ENCODE assay signal across 9 cellular contexts in the genomic region with DNA sequence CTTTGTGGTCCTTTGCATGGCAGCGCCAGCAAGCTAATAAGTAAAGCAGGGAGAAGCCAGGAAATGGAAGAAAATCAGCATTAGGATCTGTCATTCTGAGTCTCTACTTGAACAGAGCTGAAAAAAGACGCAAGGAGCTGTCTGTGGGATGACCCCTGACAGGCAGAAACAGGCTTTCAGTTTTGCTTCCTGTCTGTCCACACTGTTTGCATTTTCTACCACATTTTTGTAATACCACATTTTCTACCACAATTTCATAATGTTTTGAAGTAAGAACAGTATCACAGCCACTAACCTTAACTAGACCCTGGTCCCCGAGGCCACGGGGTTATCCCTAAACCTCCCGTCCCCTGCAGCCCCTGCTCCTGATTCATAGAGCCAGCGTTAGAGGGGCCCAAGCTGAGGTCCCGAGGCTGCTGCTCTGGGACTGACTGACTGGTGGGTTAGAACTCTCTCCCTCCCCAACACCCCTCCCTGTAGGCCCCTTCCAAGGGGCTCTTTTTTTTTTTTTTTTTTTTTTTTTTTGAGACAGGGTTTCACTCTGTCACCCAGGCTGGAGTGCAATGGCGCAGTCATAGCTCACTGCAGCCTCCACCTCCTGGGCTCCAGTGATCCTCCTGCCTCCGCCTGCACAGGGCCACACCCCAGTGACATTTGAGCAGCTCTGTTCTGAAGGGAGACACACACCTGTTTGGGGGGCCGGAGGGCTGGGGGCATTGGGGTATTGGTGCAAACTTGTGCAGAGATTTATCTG. TPM values are rescaled to one million over a fixed set of nuclear protein-coding genes. Genes with fewer than 3 reads are reported as not detected.
DNase-seq lines count a peak whose midpoint lies in the region; TF ChIP-seq lines count a peak whose summit lies in the region.
"Had no signal": no experiment of that assay in that cellular context is flagged by ENCODE, and none has a peak within 500 bp of the region (broad histone marks: within the 10 kb centered on the region; RNA-seq: fewer than 3 reads in every experiment).

No MANE protein-coding gene starts in this region.

- intact Hi-C loops in mammary epithelial cell (cut with micrococcal nuclease) = no loop called here
- intact Hi-C loops in tibial artery (cut with DNase I; ENCODE audit: low total_unique reads) = no loop called here

- H4K20me1 ChIP-seq in KMS-11 (ENCODE audit: insufficient read depth) = no peaks in the 10 kb centered on the region
- H4K20me1 ChIP-seq in mammary epithelial cell (ENCODE audit: insufficient read depth, low read length) = no peaks in the 10 kb centered on the region

- H3K4me1 Mint-ChIP-seq in stimulated activated naive CD8-positive, alpha-beta T cell treated with anti-CD3 and anti-CD28 coated beads, Interleukin-15, Interleukin-2, amounts not matched to agents 100 ng/mL and 50 ng/mL, for 24 hours (ENCODE audit: low read depth) = peaks cover 39% of the 10 kb centered on the region

- in situ Hi-C loops in mammary epithelial cell (cut with MboI; ENCODE audit: low sequenced_read_pairs in 2 of 2) = no loop called here

- H3K36me3 Mint-ChIP-seq in stimulated activated naive CD8-positive, alpha-beta T cell treated with anti-CD3 and anti-CD28 coated beads, Interleukin-15, Interleukin-2, amounts not matched to agents 100 ng/mL and 50 ng/mL, for 24 hours (ENCODE audit: low read depth) = no peaks in the 10 kb centered on the region

- no peaks in the 10 kb centered on the region for H3K9me3 Mint-ChIP-seq in stimulated activated naive CD8-positive, alpha-beta T cell treated with anti-CD3 and anti-CD28 coated beads, Interleukin-15, Interleukin-2, amounts not matched to agents 100 ng/mL and 50 ng/mL, for 24 hours

- H3K27ac Mint-ChIP-seq in stimulated activated naive CD8-positive, alpha-beta T cell treated with anti-CD3 and anti-CD28 coated beads, Interleukin-15, Interleukin-2, amounts not matched to agents 100 ng/mL and 50 ng/mL, for 24 hours = peak overlapping the region; percentile 83

- peak; percentile 85 for DNase-seq in GM03348 (ENCODE audit: low spot score)
- peak; percentile 91 for DNase-seq in GM20000 (ENCODE audit: low spot score)
- DNase-seq in mammary epithelial cell = peak; percentile 52
- DNase-seq in hypothalamus (lab: John Stamatoyannopoulos, UW) = no peak
- no peak for DNase-seq in tibial artery
- no peak for DNase-seq in NCI-H2196 treated with DMSO at 0.1 percent for 48 hours (lab: John Stamatoyannopoulos, UW; ENCODE audit: unreplicated experiment)

- dilution Hi-C loops in mammary epithelial cell (cut with HindIII; ENCODE audit: low sequenced_read_pairs) = loop anchor here (10.0 kb wide), 1 partner anchor 56 kb away; a partner anchor contains a TSS

- CTCF ChIA-PET in mammary epithelial cell (lab: Charles Lee; ENCODE audit: low non-redundant PET) = no interaction called here

- H3K27me3 ChIP-seq in KMS-11 (ENCODE audit: insufficient read depth, low read depth) (peaks cover 58% of the 10 kb centered on the region), mammary epithelial cell (ENCODE audit: insufficient read depth, low read length) (no peaks in the 10 kb centered on the region), tibial artery (peaks cover 0 to 25% of the 10 kb centered on the region in 2 donors)

- H2AFZ ChIP-seq in KMS-11 (ENCODE audit: low read depth) = no peak overlapping the region; the same call in 1 of the 2 replicates
- H2AFZ ChIP-seq in mammary epithelial cell (ENCODE audit: low read depth, low read length) = peak overlapping the region; percentile 73

- H3K36me3 ChIP-seq in KMS-11 (ENCODE audit: insufficient read depth) (no peaks in the 10 kb centered on the region), mammary epithelial cell (ENCODE audit: insufficient read depth, low read length) (no peaks in the 10 kb centered on the region), tibial artery (no peaks in the 10 kb centered on the region)

- H3K9me3 ChIP-seq in mammary epithelial cell (replicated peaks; ENCODE audit: insufficient read depth, low read length) (no peaks in the 10 kb centered on the region), tibial artery (no peaks in the 10 kb centered on the region)

- H3K27me3 Mint-ChIP-seq in stimulated activated naive CD8-positive, alpha-beta T cell treated with anti-CD3 and anti-CD28 coated beads, Interleukin-15, Interleukin-2, amounts not matched to agents 100 ng/mL and 50 ng/mL, for 24 hours = no peaks in the 10 kb centered on the region

- no peak overlapping the region for H3K9ac ChIP-seq in KMS-11
- H3K9ac ChIP-seq in mammary epithelial cell (ENCODE audit: insufficient read depth, low read length) = no peak overlapping the region

- peak overlapping the region; percentile 61 for H3K4me3 Mint-ChIP-seq in stimulated activated naive CD8-positive, alpha-beta T cell treated with anti-CD3 and anti-CD28 coated beads, Interleukin-15, Interleukin-2, amounts not matched to agents 100 ng/mL and 50 ng/mL, for 24 hours

- H3K4me2 ChIP-seq in KMS-11 (peak overlapping the region; percentile 55), mammary epithelial cell (ENCODE audit: insufficient read depth, low read depth, low read length) (peak overlapping the region; percentile 43)

- H3K4me3 ChIP-seq in KMS-11 (IDR thresholded peaks at IDR 0.05; ENCODE audit: insufficient read depth, low read depth, low read length) (no peak overlapping the region), mammary epithelial cell (replicated peaks in 1 of 3; ENCODE audit: insufficient read depth in 1 of 3, low read depth in 2 of 3, low read length in 3 of 3) (no peak overlapping the region), tibial artery (no peak overlapping the region)

- TF ChIP-seq CTCF in GM20000 (IDR thresholded peaks at IDR 0.05; ENCODE audit: extremely low read depth, missing control alignments) (no peak), KMS-11 (conservative IDR thresholded peaks at IDR 0.05; ENCODE audit: low read depth, low read length) (no peak), mammary epithelial cell (conservative IDR thresholded peaks at IDR 0.05 in 1 of 2, IDR thresholded peaks at IDR 0.05 in 1 of 2; ENCODE audit: extremely low read depth in 1 of 2, insufficient read depth in 1 of 2, low read depth in 1 of 2, low read length in 2 of 2) (no peak), tibial artery (IDR thresholded peaks at IDR 0.05) (no peak)

- no peaks in the 10 kb centered on the region for H3K79me2 ChIP-seq in KMS-11 (ENCODE audit: insufficient read depth, low read depth)
- H3K79me2 ChIP-seq in mammary epithelial cell (ENCODE audit: insufficient read depth, low read length) = no peaks in the 10 kb centered on the region

- H3K4me1 ChIP-seq in KMS-11 (ENCODE audit: low read depth, poor library complexity, severe bottlenecking) (peaks cover 25% of the 10 kb centered on the region), mammary epithelial cell (ENCODE audit: insufficient read depth, low read length) (peaks cover 30% of the 10 kb centered on the region), tibial artery (peaks cover 0 to 18% (median 14%) of the 10 kb centered on the region in 4 donors)

- BruUV-seq in mammary epithelial cell (replicated peaks; lab: Mats Ljungman, UMichigan) = no TSS peak

- WGBS in mammary epithelial cell (ENCODE audit: low coverage, missing lambda C conversion rate) = 21% methylated on average over 6 of the region's 10 CpGs

- H3K27ac ChIP-seq in KMS-11 (no peak overlapping the region), mammary epithelial cell (ENCODE audit: insufficient read depth, low read depth, low read length) (no peak overlapping the region), tibial artery (no peak overlapping the region)

RNA-seq across cellular contexts. Expression of a gene that starts 4.0 kb away (rescaled TPM):
- total RNA-seq in mammary epithelial cell = 10 to 100 TPM in 1 of 2 donors, 1 to 10 TPM in 1; 9.5 to 27.0 TPM
- 9.4 TPM for polyA plus RNA-seq in mammary epithelial cell
- polyA minus RNA-seq in mammary epithelial cell = 1.1 TPM
- total RNA-seq: kidney epithelial cell had no signal

RNA-seq across cellular contexts. Expression of a gene that starts 8.1 kb away (rescaled TPM):
- total RNA-seq in mammary epithelial cell = 10 to 100 TPM in 1 of 2 donors, 1 to 10 TPM in 1; 6.8 to 35.2 TPM
- 23.7 TPM for polyA plus RNA-seq in mammary epithelial cell
- polyA minus RNA-seq in mammary epithelial cell = 29.1 TPM

RNA-seq across cellular contexts. Expression of a gene that starts 17.6 kb away (rescaled TPM):
- under 1 TPM; 0.07 to 0.33 TPM for total RNA-seq in mammary epithelial cell
- not detected for polyA plus RNA-seq in mammary epithelial cell
- not detected for polyA minus RNA-seq in mammary epithelial cell
- total RNA-seq: kidney epithelial cell had no signal

RNA-seq across cellular contexts. Expression of a gene that starts 23.1 kb away (rescaled TPM):
- total RNA-seq in mammary epithelial cell = 1 to 10 TPM in 1 of 2 donors, under 1 TPM in 1; 0.54 to 2.2 TPM
- polyA plus RNA-seq in mammary epithelial cell = not detected
- not detected for polyA minus RNA-seq in mammary epithelial cell

RNA-seq across cellular contexts. Expression of a gene that starts 27.7 kb away (rescaled TPM):
- 10 to 100 TPM; 28.8 to 44.3 TPM for total RNA-seq in mammary epithelial cell
- polyA plus RNA-seq in mammary epithelial cell = 24.9 TPM
- polyA minus RNA-seq in mammary epithelial cell = 45.9 TPM

Comparison
In these comparisons a context has a peak if more than half of its experiments do, and no peak if none do; other contexts are left out.
1. DNase-seq: peak in GM03348 (single experiment), GM20000 (single experiment) and mammary epithelial cell (single experiment); none in hypothalamus (0 of 51), tibial artery (0 of 2) and NCI-H2196 treated with DMSO at 0.1 percent for 48 hours (single experiment).